In genomic region chr11:109019342-109019936, GRCh38 we compare ENCODE assay signal across 31 cellular contexts.
"Had no signal": no experiment of that assay in that cellular context is flagged by ENCODE, and none has a peak within 500 bp of the region (broad histone marks: within the 10 kb centered on the region; RNA-seq: fewer than 3 reads in every experiment).

No MANE protein-coding gene starts in this region.

- H3K27me3 Mint-ChIP-seq: activated B cell treated with CpG ODN at 0.5 μM for 24 hours; activated CD4-positive, alpha-beta memory T cell treated with anti-CD3 and anti-CD28 coated beads, Interleukin-2, amount 10 ng/mL, durations not matched to agents 7 days and 5 days; activated naive CD4-positive, alpha-beta T cell treated with anti-CD3 and anti-CD28 coated beads, Interleukin-2, amount 50 U/mL, for 24 hours; activated naive CD8-positive, alpha-beta T cell treated with anti-CD3 and anti-CD28 coated beads, Interleukin-2, amount 10 ng/mL, durations not matched to agents 7 days and 5 days had no signal

- DNase-seq: activated B cell treated with CpG ODN at 0.5 μM for 24 hours; activated CD4-positive, alpha-beta memory T cell treated with anti-CD3 and anti-CD28 coated beads, Interleukin-2, amount 10 ng/mL, durations not matched to agents 7 days and 5 days; activated CD4-positive, alpha-beta T cell treated with anti-CD3 and anti-CD28 coated beads for 1 hour; activated CD4-positive, alpha-beta T cell treated with anti-CD3 and anti-CD28 coated beads for 48 hours; activated gamma-delta T cell; activated naive CD4-positive, alpha-beta T cell treated with Interleukin-2 at 50 U/mL for 16 hours; activated naive CD8-positive, alpha-beta T cell treated with anti-CD3 and anti-CD28 coated beads, Interleukin-2, amount 10 ng/mL, durations not matched to agents 7 days and 5 days; activated T-cell treated with anti-CD3 and anti-CD28 coated beads, Interleukin-2, amount 50 U/mL, for 1 hour; activated T-cell treated with anti-CD3 and anti-CD28 coated beads, Interleukin-2, amount 50 U/mL, for 72 hours; body of pancreas; NCI-H1092 treated with DMSO at 0.1 percent for 48 hours; NCI-H1417; NCI-H146; NCI-H187; NCI-H2029 treated with DMSO at 0.1 percent for 48 hours; NCI-H2107; NCI-H2171 treated with DMSO at 0.1 percent for 48 hours; NCI-H226; NCI-H446 treated with DMSO at 0.1 percent for 48 hours; NCI-H524; NCI-H69; SW 1271; T-helper 1 cell; T-helper 2 cell; T-helper 9 cell had no signal

- H3K4me3 ChIP-seq: body of pancreas, breast epithelium, K562 had no signal

- ATAC-seq: activated T-cell treated with anti-CD3 and anti-CD28 coated beads, Interleukin-2, amount 50 U/mL, for 72 hours; body of pancreas; K562; Panc1 had no signal

- H3K4me1 ChIP-seq: body of pancreas, breast epithelium had no signal

- H3K27me3 ChIP-seq: body of pancreas, breast epithelium had no signal

- H3K9me3 Mint-ChIP-seq: activated CD4-positive, alpha-beta memory T cell treated with anti-CD3 and anti-CD28 coated beads, Interleukin-2, amount 10 ng/mL, durations not matched to agents 7 days and 5 days; activated naive CD4-positive, alpha-beta T cell treated with anti-CD3 and anti-CD28 coated beads, Interleukin-2, amount 50 U/mL, for 24 hours; activated T-helper 2 cell treated with anti-CD3 and anti-CD28 coated beads, Interferon-gamma antibody, Interleukin-2, Interleukin-4, amounts not matched to agents 10 μg/mL and 5 μg/mL and 100 μg/mL, durations not matched to agents 14 hours and 24 hours and 36 hours had no signal

- H3K36me3 ChIP-seq: breast epithelium had no signal

- H3K4me1 Mint-ChIP-seq: activated B cell treated with CpG ODN at 0.5 μM for 24 hours; activated CD4-positive, alpha-beta memory T cell treated with anti-CD3 and anti-CD28 coated beads, Interleukin-2, amount 10 ng/mL, durations not matched to agents 7 days and 5 days; activated naive CD4-positive, alpha-beta T cell treated with anti-CD3 and anti-CD28 coated beads, Interleukin-2, amount 50 U/mL, for 24 hours; activated naive CD8-positive, alpha-beta T cell treated with anti-CD3 and anti-CD28 coated beads, Interleukin-2, amount 10 ng/mL, durations not matched to agents 7 days and 5 days had no signal

- H3K27ac Mint-ChIP-seq: activated B cell treated with CpG ODN at 0.5 μM for 24 hours; activated CD4-positive, alpha-beta memory T cell treated with anti-CD3 and anti-CD28 coated beads, Interleukin-2, amount 10 ng/mL, durations not matched to agents 7 days and 5 days; activated naive CD4-positive, alpha-beta T cell treated with anti-CD3 and anti-CD28 coated beads, Interleukin-2, amount 50 U/mL, for 24 hours; activated naive CD8-positive, alpha-beta T cell treated with anti-CD3 and anti-CD28 coated beads, Interleukin-2, amount 10 ng/mL, durations not matched to agents 7 days and 5 days; activated T-cell treated with anti-CD3 and anti-CD28 coated beads, Interleukin-2, amount 50 U/mL, for 72 hours; activated T-helper 2 cell treated with anti-CD3 and anti-CD28 coated beads, Interferon-gamma antibody, Interleukin-2, Interleukin-4, amounts not matched to agents 10 μg/mL and 5 μg/mL and 100 μg/mL, durations not matched to agents 14 hours and 24 hours and 36 hours had no signal

- H3K27ac ChIP-seq: body of pancreas, breast epithelium, VCaP had no signal

- H3K36me3 Mint-ChIP-seq: activated naive CD4-positive, alpha-beta T cell treated with anti-CD3 and anti-CD28 coated beads, Interleukin-2, amount 50 U/mL, for 24 hours; activated naive CD8-positive, alpha-beta T cell treated with anti-CD3 and anti-CD28 coated beads, Interleukin-2, amount 10 ng/mL, durations not matched to agents 7 days and 5 days had no signal

- H3K4me3 Mint-ChIP-seq: activated B cell treated with CpG ODN at 0.5 μM for 24 hours; activated CD4-positive, alpha-beta memory T cell treated with anti-CD3 and anti-CD28 coated beads, Interleukin-2, amount 10 ng/mL, durations not matched to agents 7 days and 5 days; activated naive CD4-positive, alpha-beta T cell treated with anti-CD3 and anti-CD28 coated beads, Interleukin-2, amount 50 U/mL, for 24 hours; activated naive CD8-positive, alpha-beta T cell treated with anti-CD3 and anti-CD28 coated beads, Interleukin-2, amount 10 ng/mL, durations not matched to agents 7 days and 5 days; activated T-cell treated with anti-CD3 and anti-CD28 coated beads, Interleukin-2, amount 50 U/mL, for 72 hours had no signal

- H3K9me3 ChIP-seq: body of pancreas had no signal
